ENCODE assay signal across 1 cellular context in the genomic region with DNA sequence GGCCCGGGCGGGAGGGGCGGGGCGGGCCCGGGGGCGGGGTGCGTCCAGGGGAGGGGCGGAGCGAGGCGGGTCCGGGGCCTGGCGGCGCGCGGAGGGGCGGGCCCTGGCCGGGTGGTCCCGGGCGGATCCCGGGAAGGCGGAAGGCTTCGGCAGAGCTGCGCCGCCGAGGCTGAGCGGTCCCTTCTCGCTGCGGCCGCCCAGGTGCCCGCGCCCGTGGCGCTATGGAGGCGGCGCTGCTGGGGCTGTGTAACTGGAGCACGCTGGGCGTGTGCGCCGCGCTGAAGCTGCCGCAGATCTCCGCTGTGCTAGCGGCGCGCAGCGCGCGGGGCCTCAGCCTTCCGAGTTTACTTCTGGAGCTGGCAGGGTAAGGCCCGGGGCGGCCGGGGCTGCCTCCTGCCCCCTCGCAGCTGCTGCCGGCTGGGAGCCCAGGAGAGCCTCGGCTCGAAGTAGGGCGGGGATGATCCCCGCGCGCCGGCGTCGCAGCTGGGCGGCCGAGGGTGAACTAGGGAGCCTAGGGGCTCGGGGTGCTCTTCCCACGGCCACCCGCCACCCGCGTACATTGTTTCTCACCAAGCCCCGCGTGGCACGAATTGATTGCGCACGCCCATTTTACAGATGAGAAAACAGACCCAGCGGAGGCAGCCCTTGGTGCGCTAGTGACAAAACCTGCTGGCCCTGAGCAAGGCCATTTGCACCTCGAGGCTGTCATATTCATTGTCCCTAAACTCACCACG.
TF ChIP-seq lines count a peak whose summit lies in the region.

A gene (plus strand): TSS at position 142 of the 734 bp plus-strand sequence. CDS start 80 bp downstream, at position 222.

TF ChIP-seq in K562, 482 proteins besides CTCF, POLR2A, EP300 and RAD21 (continued from another document):
- TF ChIP-seq, protein P1, sequence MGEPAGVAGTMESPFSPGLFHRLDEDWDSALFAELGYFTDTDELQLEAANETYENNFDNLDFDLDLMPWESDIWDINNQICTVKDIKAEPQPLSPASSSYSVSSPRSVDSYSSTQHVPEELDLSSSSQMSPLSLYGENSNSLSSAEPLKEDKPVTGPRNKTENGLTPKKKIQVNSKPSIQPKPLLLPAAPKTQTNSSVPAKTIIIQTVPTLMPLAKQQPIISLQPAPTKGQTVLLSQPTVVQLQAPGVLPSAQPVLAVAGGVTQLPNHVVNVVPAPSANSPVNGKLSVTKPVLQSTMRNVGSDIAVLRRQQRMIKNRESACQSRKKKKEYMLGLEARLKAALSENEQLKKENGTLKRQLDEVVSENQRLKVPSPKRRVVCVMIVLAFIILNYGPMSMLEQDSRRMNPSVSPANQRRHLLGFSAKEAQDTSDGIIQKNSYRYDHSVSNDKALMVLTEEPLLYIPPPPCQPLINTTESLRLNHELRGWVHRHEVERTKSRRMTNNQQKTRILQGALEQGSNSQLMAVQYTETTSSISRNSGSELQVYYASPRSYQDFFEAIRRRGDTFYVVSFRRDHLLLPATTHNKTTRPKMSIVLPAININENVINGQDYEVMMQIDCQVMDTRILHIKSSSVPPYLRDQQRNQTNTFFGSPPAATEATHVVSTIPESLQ (CRISPR knock-in tag; IDR thresholded peaks at IDR 0.05) = no peak
- TF ChIP-seq RBFOX2 (IDR thresholded peaks at IDR 0.05; ENCODE audit: low read depth, low read length) = peak; percentile 75
- TF ChIP-seq, protein P2, sequence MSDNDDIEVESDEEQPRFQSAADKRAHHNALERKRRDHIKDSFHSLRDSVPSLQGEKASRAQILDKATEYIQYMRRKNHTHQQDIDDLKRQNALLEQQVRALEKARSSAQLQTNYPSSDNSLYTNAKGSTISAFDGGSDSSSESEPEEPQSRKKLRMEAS (CRISPR knock-in tag; IDR thresholded peaks at IDR 0.05) = peak; percentile 54; the same call in 1 of the 2 replicates
- TF ChIP-seq ZNF134 (CRISPR knock-in tag; conservative IDR thresholded peaks at IDR 0.05) = no peak
- TF ChIP-seq RAD51 (IDR thresholded peaks at IDR 0.05; ENCODE audit: borderline replicate concordance, low read depth) = no peak
- TF ChIP-seq ADNP (tag; IDR thresholded peaks at IDR 0.05) = peak; percentile 53; the same call in 1 of the 2 replicates
- TF ChIP-seq SUPT5H (IDR thresholded peaks at IDR 0.05) = peak; percentile 54
- TF ChIP-seq, protein P3, sequence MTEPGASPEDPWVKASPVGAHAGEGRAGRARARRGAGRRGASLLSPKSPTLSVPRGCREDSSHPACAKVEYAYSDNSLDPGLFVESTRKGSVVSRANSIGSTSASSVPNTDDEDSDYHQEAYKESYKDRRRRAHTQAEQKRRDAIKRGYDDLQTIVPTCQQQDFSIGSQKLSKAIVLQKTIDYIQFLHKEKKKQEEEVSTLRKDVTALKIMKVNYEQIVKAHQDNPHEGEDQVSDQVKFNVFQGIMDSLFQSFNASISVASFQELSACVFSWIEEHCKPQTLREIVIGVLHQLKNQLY (CRISPR knock-in tag; conservative IDR thresholded peaks at IDR 0.05) = no peak
- no peak for TF ChIP-seq SPI1 (IDR thresholded peaks at IDR 0.05; ENCODE audit: borderline replicate concordance, low read depth, low read length)
- TF ChIP-seq ZNF184 (CRISPR knock-in tag; IDR thresholded peaks at IDR 0.05) = no peak
- TF ChIP-seq, protein P4, sequence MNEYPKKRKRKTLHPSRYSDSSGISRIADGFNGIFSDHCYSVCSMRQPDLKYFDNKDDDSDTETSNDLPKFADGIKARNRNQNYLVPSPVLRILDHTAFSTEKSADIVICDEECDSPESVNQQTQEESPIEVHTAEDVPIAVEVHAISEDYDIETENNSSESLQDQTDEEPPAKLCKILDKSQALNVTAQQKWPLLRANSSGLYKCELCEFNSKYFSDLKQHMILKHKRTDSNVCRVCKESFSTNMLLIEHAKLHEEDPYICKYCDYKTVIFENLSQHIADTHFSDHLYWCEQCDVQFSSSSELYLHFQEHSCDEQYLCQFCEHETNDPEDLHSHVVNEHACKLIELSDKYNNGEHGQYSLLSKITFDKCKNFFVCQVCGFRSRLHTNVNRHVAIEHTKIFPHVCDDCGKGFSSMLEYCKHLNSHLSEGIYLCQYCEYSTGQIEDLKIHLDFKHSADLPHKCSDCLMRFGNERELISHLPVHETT (CRISPR knock-in tag; conservative IDR thresholded peaks at IDR 0.05 in 1 of 2, IDR thresholded peaks at IDR 0.05 in 1 of 2) = peak in 1 of 2 experiments; percentile 76; a peak in 1 of 4 replicates
